ENCODE assay signal across 1 cellular context in genomic region chr22:38087855-38088254, GRCh38.
TF ChIP-seq lines count a peak whose summit lies in the region.

No MANE protein-coding gene starts in this region.

TF ChIP-seq in WTC11, 78 proteins besides CTCF, POLR2A, EP300 and RAD21 (continued from another document):
- TF ChIP-seq E2F4 (CRISPR knock-in tag; IDR thresholded peaks at IDR 0.05; ENCODE audit: borderline replicate concordance, low read depth) (no peak), KAT7 (CRISPR knock-in tag; IDR thresholded peaks at IDR 0.05; ENCODE audit: borderline replicate concordance) (no peak)
TF ChIP-seq in WTC11: peak in this region for 1.
